ENCODE assay signal across 8 cellular contexts in the genomic region with DNA sequence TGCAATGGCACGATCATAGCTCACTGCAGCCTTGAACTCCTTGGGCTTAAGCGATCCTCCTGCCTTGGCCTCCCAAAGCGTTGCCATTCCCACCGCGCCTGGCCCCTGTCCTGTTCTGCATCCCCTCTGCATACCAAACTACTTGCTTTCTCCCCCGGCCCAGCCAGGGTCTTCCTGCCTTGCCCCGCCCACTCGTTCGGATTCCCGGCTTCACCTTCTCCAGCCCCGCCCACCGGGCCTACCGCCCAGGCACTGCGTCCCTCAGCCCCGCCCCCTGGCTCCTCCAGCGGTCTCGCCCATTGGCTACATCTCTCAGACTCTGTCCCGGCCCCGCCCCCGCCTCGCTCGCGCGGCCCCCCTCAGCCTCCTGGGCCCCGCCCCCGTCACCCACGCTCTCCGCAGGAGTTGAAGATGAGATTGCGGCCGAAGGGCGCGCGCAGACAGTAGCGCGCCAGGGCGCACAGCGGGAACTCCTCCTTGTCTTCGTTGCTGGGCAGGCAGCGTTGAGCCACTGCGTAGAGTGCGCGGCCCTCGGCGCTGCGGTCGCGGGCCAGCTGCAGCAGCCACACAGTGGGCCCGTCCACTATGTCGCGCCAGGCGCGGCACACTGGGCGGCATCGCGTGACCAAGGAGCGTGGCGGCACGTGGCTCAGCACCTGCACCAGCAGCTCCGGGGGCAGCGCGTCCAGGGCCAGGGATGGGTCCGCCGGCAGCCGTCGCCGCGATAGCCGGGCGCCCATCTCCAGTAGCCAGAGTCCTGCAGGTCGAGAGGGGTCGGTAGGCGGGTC. TPM values are rescaled to one million over a fixed set of nuclear protein-coding genes. Genes with fewer than 3 reads are reported as not detected.
DNase-seq lines count a peak whose midpoint lies in the region; ATAC-seq and TF ChIP-seq lines count a peak whose summit lies in the region.

No MANE protein-coding gene starts in this region.

- H3K36me3 ChIP-seq in GM06990 (ENCODE audit: control insufficient read depth, insufficient read depth, low read length): no peaks in the 10 kb centered on the region
- no peaks in the 10 kb centered on the region for H3K36me3 ChIP-seq in esophagus (ENCODE audit: control insufficient read depth in 2 of 2, insufficient read depth in 2 of 2, low read length in 1 of 2)
- no peaks in the 10 kb centered on the region for H3K36me3 ChIP-seq in mucosa of descending colon (ENCODE audit: low read depth)
- peaks cover 26% of the 10 kb centered on the region for H3K36me3 ChIP-seq in MG63

- peak; percentile 84 for DNase-seq in GM06990 (ENCODE audit: extremely low read depth, insufficient read length)
- DNase-seq in NCI-H345 treated with DMSO at 0.1 percent for 48 hours (lab: John Stamatoyannopoulos, UW; ENCODE audit: unreplicated experiment): peak; percentile 95
- DNase-seq in activated T-cell treated with anti-CD3 and anti-CD28 coated beads, Interleukin-2, amount 50 U/mL, for 1 hour: peak; percentile 78
- DNase-seq in mucosa of descending colon: peak; percentile 79 to 86 (median 85)
- DNase-seq in stimulated activated CD8-positive, alpha-beta memory T cell treated with anti-CD3 and anti-CD28 coated beads, Interleukin-15, amount 100 ng/mL, for 24 hours (ENCODE audit: low read depth): peak; percentile 64
- DNase-seq in MG63: no peak

- 6 to 9% methylated on average over 72 of the region's 72 CpGs for WGBS in esophagus, 2 donors

- intact Hi-C loops in mucosa of descending colon (cut with DNase I, micrococcal nuclease): no loop called here

- TF ChIP-seq CTCF in GM06990 (IDR thresholded peaks at IDR 0.05; ENCODE audit: insufficient read depth, low read length, poor library complexity, severe bottlenecking) (no peak), mucosa of descending colon (IDR thresholded peaks at IDR 0.05) (no peak)

- H3K27ac ChIP-seq in esophagus (ENCODE audit: low read depth in 2 of 2, low read length in 1 of 2): no peak overlapping the region

- no peaks in the 10 kb centered on the region for H3K9me3 ChIP-seq in esophagus (ENCODE audit: control insufficient read depth in 2 of 2, insufficient read depth in 1 of 2, low read depth in 1 of 2, low read length in 1 of 2)
- H3K9me3 ChIP-seq in mucosa of descending colon: no peaks in the 10 kb centered on the region
- no peaks in the 10 kb centered on the region for H3K9me3 ChIP-seq in MG63

- H3K27me3 ChIP-seq in GM06990 (replicated peaks; ENCODE audit: control insufficient read depth, insufficient read depth, low read length) (no peaks in the 10 kb centered on the region), esophagus (ENCODE audit: control insufficient read depth in 1 of 2, insufficient read depth in 2 of 2, low read length in 2 of 2) (no peaks in the 10 kb centered on the region), MG63 (no peaks in the 10 kb centered on the region)

- H3K4me3 ChIP-seq in GM06990 (replicated peaks; ENCODE audit: low read depth, low read length): peak overlapping the region; percentile 20; the same call in 1 of the 2 replicates
- H3K4me3 ChIP-seq in esophagus (ENCODE audit: low read depth in 1 of 2, low read length in 2 of 2): peak overlapping the region; percentile 29 to 40
- H3K4me3 ChIP-seq in mucosa of descending colon: no peak overlapping the region
- no peak overlapping the region for H3K4me3 ChIP-seq in MG63

- ATAC-seq in mucosa of descending colon (peak; percentile 91), HG03108 (IDR thresholded peaks at IDR 0.05; ENCODE audit: unreplicated experiment) (no peak)

- H3K4me1 ChIP-seq in esophagus (ENCODE audit: control insufficient read depth in 2 of 2, insufficient read depth in 2 of 2, low read length in 1 of 2) (peaks cover 3 to 6% of the 10 kb centered on the region in 2 donors), mucosa of descending colon (ENCODE audit: low read depth) (peaks cover 5% of the 10 kb centered on the region)

RNA-seq across cellular contexts. Expression of a gene that starts 19.0 kb away (rescaled TPM):
- 10 to 100 TPM; 15.0 to 54.4 TPM for polyA plus RNA-seq in esophagus
- 10 to 100 TPM; 28.0 to 43.3 (median 41.2) TPM for total RNA-seq in mucosa of descending colon
- total RNA-seq in MG63 (2014; rRNA removed; shearing (Covaris generic); ENCODE audit: low replicate concordance): 82.3 and 150 TPM in 2 replicates

RNA-seq across cellular contexts. Expression of a gene that starts 19.2 kb away (rescaled TPM):
- polyA plus RNA-seq in esophagus: 10 to 100 TPM; 27.4 to 43.9 TPM
- 10 to 100 TPM; 20.4 to 32.4 (median 21.8) TPM for total RNA-seq in mucosa of descending colon
- 18.4 and 20.8 TPM in 2 replicates for total RNA-seq in MG63 (2014; rRNA removed; shearing (Covaris generic); ENCODE audit: low replicate concordance)

RNA-seq across cellular contexts. Expression of a gene that starts 25.8 kb away (rescaled TPM):
- 1 to 10 TPM; 5.4 to 6.1 TPM for polyA plus RNA-seq in esophagus
- total RNA-seq in mucosa of descending colon: 10 to 100 TPM in 1 of 3 donors, 1 to 10 TPM in 2; 1.8 to 18.9 (median 1.9) TPM
- 53.1 and 67.1 TPM in 2 replicates for total RNA-seq in MG63 (2014; rRNA removed; shearing (Covaris generic); ENCODE audit: low replicate concordance)

RNA-seq across cellular contexts. Expression of a gene that starts 37.8 kb away (rescaled TPM):
- 1 to 10 TPM; 1.7 to 5.3 TPM for polyA plus RNA-seq in esophagus
- under 1 TPM; 0.41 to 0.55 (median 0.41) TPM for total RNA-seq in mucosa of descending colon
- not detected in 2 replicates for total RNA-seq in MG63 (2014; rRNA removed; shearing (Covaris generic); ENCODE audit: low replicate concordance)

RNA-seq across cellular contexts. Expression of a gene that starts 50.0 kb away (rescaled TPM):
- 10 to 100 TPM; 34.3 to 44.0 TPM for polyA plus RNA-seq in esophagus
- 10 to 100 TPM; 29.9 to 37.2 (median 30.9) TPM for total RNA-seq in mucosa of descending colon
- total RNA-seq in MG63 (2014; rRNA removed; shearing (Covaris generic); ENCODE audit: low replicate concordance): 18.7 and 49.6 TPM in 2 replicates

Comparison
In these comparisons a context has a peak if more than half of its experiments do, and no peak if none do; other contexts are left out.
1. H3K4me3 ChIP-seq: peak in GM06990 (single experiment) and esophagus (2 of 2); none in mucosa of descending colon (single experiment) and MG63 (single experiment).